ENCODE assay signal across 31 cellular contexts in genomic region chr17:78900816-78901215, GRCh38. TPM values are rescaled to one million over a fixed set of nuclear protein-coding genes. Genes with fewer than 3 reads are reported as not detected.
"Had no signal": no experiment of that assay in that cellular context is flagged by ENCODE, and none has a peak within 500 bp of the region (broad histone marks: within the 10 kb centered on the region; RNA-seq: fewer than 3 reads in every experiment).

No MANE protein-coding gene starts in this region.

- H3K4me3 ChIP-seq: ascending aorta, cardiac muscle cell, coronary artery, lower lobe of right lung, skin epidermis, thyroid gland, uterus had no signal

- H3K9me3 Mint-ChIP-seq: activated naive CD4-positive, alpha-beta T cell treated with anti-CD3 and anti-CD28 coated beads for 36 hours; activated naive CD8-positive, alpha-beta T cell treated with anti-CD3 and anti-CD28 coated beads for 36 hours; brain; natural killer cell treated with Interleukin-12 subunit alpha and Interleukin-12 subunit beta and Interleukin-15 and Interleukin-18, amount 100 ng/mL, for 72 hours; stimulated activated effector memory CD8-positive, alpha-beta T cell treated with anti-CD3 and anti-CD28 coated beads, Interleukin-12 subunit alpha, Interleukin-12 subunit beta, amount 100 ng/mL, for 72 hours; stimulated activated naive CD8-positive, alpha-beta T cell treated with anti-CD3 and anti-CD28 coated beads, Interleukin-15, Interleukin-2, amounts not matched to agents 100 ng/mL and 50 ng/mL, for 24 hours; T-helper 1 cell treated with Interleukin-12 subunit alpha and Interleukin-12 subunit beta and Interleukin-4 antibody, amounts not matched to agents 30 μg/mL and 1 μg/mL, for 36 hours had no signal

- DNase-seq: activated CD4-positive, alpha-beta T cell treated with anti-CD3 and anti-CD28 coated beads for 48 hours; activated CD4-positive, alpha-beta T cell treated with anti-CD3 and anti-CD28 coated beads, Interleukin-2, amount 50 U/mL, for 48 hours; activated CD8-positive, alpha-beta memory T cell treated with anti-CD3 and anti-CD28 coated beads for 24 hours; activated effector memory CD4-positive, alpha-beta T cell treated with anti-CD3 and anti-CD28 coated beads, Interleukin-2, amount 50 U/mL, for 16 hours; activated naive CD4-positive, alpha-beta T cell treated with anti-CD3 and anti-CD28 coated beads for 36 hours; activated naive CD8-positive, alpha-beta T cell treated with anti-CD3 and anti-CD28 coated beads for 36 hours; cerebellar nuclear complex; foreskin fibroblast; head of caudate nucleus; hippocampal formation; kidney; lower lobe of right lung; mesenchymal stem cell; stimulated activated CD4-positive, alpha-beta T cell treated with anti-CD3 and anti-CD28 coated beads, Interleukin-12 subunit alpha, Interleukin-12 subunit beta, amount 100 ng/mL, for 4 hours; stimulated activated CD4-positive, alpha-beta T cell treated with anti-CD3 and anti-CD28 coated beads, Interleukin-4, amount 100 ng/mL, for 24 hours; T-helper 9 cell; thyroid gland; uterus had no signal

- H3K9me3 ChIP-seq: ascending aorta, lower lobe of right lung, thyroid gland, uterus had no signal

- H3K27ac ChIP-seq: cardiac muscle cell, lower lobe of right lung, skin epidermis, thyroid gland, VCaP had no signal

- H3K36me3 ChIP-seq: cardiac muscle cell, thyroid gland, uterus had no signal

- ATAC-seq: esophagus mucosa; left lobe of liver; lower lobe of right lung; natural killer cell treated with Interleukin-12 subunit alpha and Interleukin-12 subunit beta and Interleukin-15 and Interleukin-18, amount 100 ng/mL, for 72 hours; sciatic nerve; stimulated activated effector memory CD8-positive, alpha-beta T cell treated with anti-CD3 and anti-CD28 coated beads, Interleukin-12 subunit alpha, Interleukin-12 subunit beta, amount 100 ng/mL, for 72 hours had no signal

- H3K27me3 Mint-ChIP-seq: activated naive CD8-positive, alpha-beta T cell treated with anti-CD3 and anti-CD28 coated beads for 36 hours; brain; natural killer cell treated with Interleukin-12 subunit alpha and Interleukin-12 subunit beta and Interleukin-15 and Interleukin-18, amount 100 ng/mL, for 72 hours; stimulated activated naive CD8-positive, alpha-beta T cell treated with anti-CD3 and anti-CD28 coated beads, Interleukin-15, Interleukin-2, amounts not matched to agents 100 ng/mL and 50 ng/mL, for 24 hours had no signal

- H3K27me3 ChIP-seq: ascending aorta, cardiac muscle cell, thyroid gland, uterus had no signal

- H3K4me3 Mint-ChIP-seq: activated naive CD4-positive, alpha-beta T cell treated with anti-CD3 and anti-CD28 coated beads for 36 hours; activated naive CD8-positive, alpha-beta T cell treated with anti-CD3 and anti-CD28 coated beads for 36 hours; brain; natural killer cell treated with Interleukin-12 subunit alpha and Interleukin-12 subunit beta and Interleukin-15 and Interleukin-18, amount 100 ng/mL, for 72 hours; stimulated activated effector memory CD8-positive, alpha-beta T cell treated with anti-CD3 and anti-CD28 coated beads, Interleukin-12 subunit alpha, Interleukin-12 subunit beta, amount 100 ng/mL, for 72 hours; stimulated activated naive CD8-positive, alpha-beta T cell treated with anti-CD3 and anti-CD28 coated beads, Interleukin-15, Interleukin-2, amounts not matched to agents 100 ng/mL and 50 ng/mL, for 24 hours; T-helper 1 cell treated with Interleukin-12 subunit alpha and Interleukin-12 subunit beta and Interleukin-4 antibody, amounts not matched to agents 30 μg/mL and 1 μg/mL, for 36 hours had no signal

- H3K27ac Mint-ChIP-seq: activated naive CD4-positive, alpha-beta T cell treated with anti-CD3 and anti-CD28 coated beads for 36 hours; activated naive CD8-positive, alpha-beta T cell treated with anti-CD3 and anti-CD28 coated beads for 36 hours; natural killer cell treated with Interleukin-12 subunit alpha and Interleukin-12 subunit beta and Interleukin-15 and Interleukin-18, amount 100 ng/mL, for 72 hours; stimulated activated effector memory CD8-positive, alpha-beta T cell treated with anti-CD3 and anti-CD28 coated beads, Interleukin-12 subunit alpha, Interleukin-12 subunit beta, amount 100 ng/mL, for 72 hours; stimulated activated naive CD8-positive, alpha-beta T cell treated with anti-CD3 and anti-CD28 coated beads, Interleukin-15, Interleukin-2, amounts not matched to agents 100 ng/mL and 50 ng/mL, for 24 hours; T-helper 1 cell treated with Interleukin-12 subunit alpha and Interleukin-12 subunit beta and Interleukin-4 antibody, amounts not matched to agents 30 μg/mL and 1 μg/mL, for 36 hours had no signal

- H3K36me3 Mint-ChIP-seq: activated naive CD8-positive, alpha-beta T cell treated with anti-CD3 and anti-CD28 coated beads for 36 hours; natural killer cell treated with Interleukin-12 subunit alpha and Interleukin-12 subunit beta and Interleukin-15 and Interleukin-18, amount 100 ng/mL, for 72 hours had no signal

RNA-seq across cellular contexts. Expression of gene CEP295NL, which starts 2.2 kb away (rescaled TPM):
- total RNA-seq: activated naive CD4-positive, alpha-beta T cell treated with anti-CD3 and anti-CD28 coated beads for 36 hours; natural killer cell treated with Interleukin-12 subunit alpha and Interleukin-12 subunit beta and Interleukin-15 and Interleukin-18, amount 100 ng/mL, for 72 hours had no signal
- polyA plus RNA-seq: cardiac muscle cell had no signal
